In genomic region chr2:230589497-230590015, GRCh38 we compare ENCODE assay signal across 9 cellular contexts.
DNase-seq lines count a peak whose midpoint lies in the region; ATAC-seq and TF ChIP-seq lines count a peak whose summit lies in the region.
"Had no signal": no experiment of that assay in that cellular context is flagged by ENCODE, and none has a peak within 500 bp of the region (broad histone marks: within the 10 kb centered on the region; RNA-seq: fewer than 3 reads in every experiment).

No MANE protein-coding gene starts in this region.

- DNase-seq in germinal center (ENCODE audit: low spot score): peak; percentile 67
- no peak for DNase-seq in NCI-H1694 treated with DMSO at 0.1 percent for 48 hours (lab: John Stamatoyannopoulos, UW)
- no peak for DNase-seq in progenitor cell of endocrine pancreas (ENCODE audit: low spot score, unreplicated experiment)
- no peak for DNase-seq in Right ventricle myocardium inferior (ENCODE audit: missing footprints)
- no peak for DNase-seq in iPS-NIHi11 (ENCODE audit: low spot score)
- DNase-seq: HFFc6 had no signal

- TF ChIP-seq CTCF in progenitor cell of endocrine pancreas (IDR thresholded peaks at IDR 0.05; ENCODE audit: unreplicated experiment): no peak

- H3K36me3 Mint-ChIP-seq in progenitor cell of endocrine pancreas (ENCODE audit: insufficient read depth): no peaks in the 10 kb centered on the region

- no peak overlapping the region for H3K27ac Mint-ChIP-seq in progenitor cell of endocrine pancreas
- H3K27ac Mint-ChIP-seq: HFFc6 had no signal

- H3K4me3 Mint-ChIP-seq in progenitor cell of endocrine pancreas (ENCODE audit: low read depth): no peak overlapping the region
- H3K4me3 Mint-ChIP-seq: HFFc6 had no signal

- H3K27me3 Mint-ChIP-seq in progenitor cell of endocrine pancreas: no peaks in the 10 kb centered on the region

- no peaks in the 10 kb centered on the region for H3K9me3 Mint-ChIP-seq in progenitor cell of endocrine pancreas (ENCODE audit: low read depth)
- H3K9me3 Mint-ChIP-seq: HFFc6 had no signal

- H3K4me1 Mint-ChIP-seq in progenitor cell of endocrine pancreas (ENCODE audit: low read depth): no peaks in the 10 kb centered on the region

- intact Hi-C loops in Right ventricle myocardium inferior (cut with DNase I): no loop called here

- ATAC-seq in GM18519 (IDR thresholded peaks at IDR 0.05; ENCODE audit: low FRiP score, unreplicated experiment): peak; percentile 94
- peak; percentile 94 for ATAC-seq in GM21528 (IDR thresholded peaks at IDR 0.05; ENCODE audit: low FRiP score, unreplicated experiment)
- peak; percentile 92 for ATAC-seq in HG03565 (IDR thresholded peaks at IDR 0.05; ENCODE audit: unreplicated experiment)
- ATAC-seq in Right ventricle myocardium inferior: no peak
